ENCODE assay signal across 11 cellular contexts in genomic region chr16:66741971-66742396, GRCh38. TPM values are rescaled to one million over a fixed set of nuclear protein-coding genes. Genes with fewer than 3 reads are reported as not detected.
DNase-seq lines count a peak whose midpoint lies in the region; ATAC-seq, FAIRE-seq and TF ChIP-seq lines count a peak whose summit lies in the region.
"Had no signal": no experiment of that assay in that cellular context is flagged by ENCODE, and none has a peak within 500 bp of the region (broad histone marks: within the 10 kb centered on the region; RNA-seq: fewer than 3 reads in every experiment).

No MANE protein-coding gene starts in this region.

- intact Hi-C loops in pancreas (cut with DNase I) = no loop called here

- H3K9me3 ChIP-seq in AG04450 (ENCODE audit: control insufficient read depth, insufficient read depth, low read length) (no peaks in the 10 kb centered on the region), pancreas (no peaks in the 10 kb centered on the region)

- H3K27ac ChIP-seq in AG04450 (ENCODE audit: low read depth, low read length) (peak overlapping the region; percentile 73), VCaP (peak overlapping the region; percentile 65), pancreas (peak overlapping the region in 3 of 4 donors; percentile 64 to 86 (median 84))

- POLR2A ChIA-PET in AG04450 (lab: Yijun Ruan, JAX) = interaction anchor here (0.7 to 1.1 kb wide), 5 partner anchors 10 to 189 kb away, joined by 3 to 13 read pairs (median 10); partner anchors contain the start of genes CKLF and DYNC1LI2

- WGBS in pancreas, 2 donors = 6 to 12% methylated on average over 3 of the region's 3 CpGs

- DNase-seq in AG04450 (ENCODE audit: low read depth, low spot score) = no peak
- DNase-seq in glomerular visceral epithelial cell (ENCODE audit: extremely low spot score) = peak; percentile 40
- DNase-seq in pancreas = no peak
- DNase-seq in DMS79 treated with DMSO at 0.1 percent for 48 hours (lab: John Stamatoyannopoulos, UW) = no peak
- DNase-seq in activated CD4-positive, CD25-positive, alpha-beta regulatory T cell treated with anti-CD3 and anti-CD28 coated beads, Interleukin-2, amount 50 U/mL, for 72 hours = no peak
- DNase-seq: activated T-cell treated with anti-CD3 and anti-CD28 coated beads, Interleukin-2, amount 50 U/mL, for 4 hours; CD4-positive, CD25-positive, alpha-beta regulatory T cell; RPMI8226 had no signal

- FAIRE-seq in pancreas (lab: Jason Lieb, UNC) = no peak

- peak in 2 of 4 donors; percentile 8 to 17 for ATAC-seq in pancreas
- ATAC-seq in esophagus mucosa = no peak
- ATAC-seq in HG03457 (IDR thresholded peaks at IDR 0.05; ENCODE audit: unreplicated experiment) = no peak
- ATAC-seq: activated T-cell treated with anti-CD3 and anti-CD28 coated beads, Interleukin-2, amount 50 U/mL, for 4 hours had no signal

- H3K27me3 ChIP-seq in AG04450 (ENCODE audit: control insufficient read depth, insufficient read depth, low read length) (no peaks in the 10 kb centered on the region), pancreas (no peaks in the 10 kb centered on the region)

- peaks cover 2 to 13% (median 3%) of the 10 kb centered on the region in 3 donors for H3K36me3 ChIP-seq in pancreas

- peaks cover 21 to 31% (median 26%) of the 10 kb centered on the region in 3 donors for H3K4me1 ChIP-seq in pancreas

- H3K4me3 ChIP-seq in AG04450 (ENCODE audit: low read depth, low read length) (no peak overlapping the region), pancreas (no peak overlapping the region)

- CTCF ChIA-PET in AG04450 (lab: Charles Lee) = interaction anchor here (0.6 to 5.6 kb wide), 14 partner anchors 10 to 204 kb away, joined by 3 to 59 read pairs (median 6); partner anchors contain the start of genes DYNC1LI2 and NAE1

- no peak for TF ChIP-seq CTCF in AG04450 (IDR thresholded peaks at IDR 0.05; ENCODE audit: low read depth, low read length)
- TF ChIP-seq CTCF in VCaP (conservative IDR thresholded peaks at IDR 0.05) = no peak
- no peak for TF ChIP-seq CTCF in pancreas (IDR thresholded peaks at IDR 0.05)

RNA-seq across cellular contexts. Expression of gene DYNC1LI2, which starts 9.4 kb away (rescaled TPM):
- polyA plus RNA-seq in AG04450 (2011; rRNA removed) (86.7 and 88.5 TPM in 2 replicates), pancreas (10 to 100 TPM; 44.4 to 57.7 TPM)
- 60.9 and 88.0 TPM in 2 replicates for polyA minus RNA-seq in AG04450 (2011; rRNA and poly(A)+ RNA removed)
- total RNA-seq in pancreas (10 to 100 TPM; 53.0 to 83.0 (median 68.1) TPM), esophagus mucosa (69.4 TPM)

RNA-seq across cellular contexts. Expression of gene CMTM4, which starts 45.4 kb away (rescaled TPM):
- polyA plus RNA-seq in AG04450 (2011; rRNA removed) (16.4 and 19.2 TPM in 2 replicates), pancreas (10 to 100 TPM; 14.9 to 18.4 TPM)
- 25.2 and 29.4 TPM in 2 replicates for polyA minus RNA-seq in AG04450 (2011; rRNA and poly(A)+ RNA removed)
- total RNA-seq in pancreas (10 to 100 TPM; 31.7 to 43.5 (median 38.8) TPM), esophagus mucosa (13.1 TPM)

RNA-seq across cellular contexts. Expression of gene TERB1, which starts 59.4 kb away (rescaled TPM):
- polyA plus RNA-seq in AG04450 (2011; rRNA removed) (not detected in 2 replicates), pancreas (not detected)
- not detected in 2 replicates for polyA minus RNA-seq in AG04450 (2011; rRNA and poly(A)+ RNA removed)
- total RNA-seq in pancreas (not detected), esophagus mucosa (0.08 TPM)
- total RNA-seq: activated T-cell treated with anti-CD3 and anti-CD28 coated beads, Interleukin-2, amount 50 U/mL, for 4 hours had no signal
- polyA plus RNA-seq: CD4-positive, CD25-positive, alpha-beta regulatory T cell had no signal
